1 cellular context compared by ENCODE assay signal in the genomic region with DNA sequence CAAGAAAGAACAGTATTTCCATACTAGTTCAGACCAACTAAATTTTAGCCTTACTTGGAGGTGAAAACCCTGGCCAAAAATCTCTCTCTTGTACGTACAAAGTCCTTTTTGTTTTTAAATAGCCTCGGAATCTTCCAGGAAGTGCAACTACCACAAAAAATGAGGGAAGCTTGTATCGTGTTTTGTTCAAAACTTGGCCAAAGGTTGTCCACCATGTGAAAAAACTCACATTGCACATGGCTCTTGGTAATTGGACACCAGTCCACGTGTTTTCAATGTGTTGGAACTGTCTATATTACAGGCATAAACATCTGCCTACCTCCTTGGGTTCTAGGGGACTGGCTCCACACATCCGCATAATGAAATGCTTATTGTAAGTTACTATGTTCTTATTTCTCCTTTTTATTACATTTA.
TF ChIP-seq lines count a peak whose summit lies in the region.

No MANE protein-coding gene starts in this region.

TF ChIP-seq in A549, 52 proteins besides CTCF, POLR2A, EP300 and RAD21:
- TF ChIP-seq GATA3 (IDR thresholded peaks at IDR 0.05; ENCODE audit: borderline replicate concordance) (no peak), CBX8 (IDR thresholded peaks at IDR 0.05) (no peak), ZFP36 (IDR thresholded peaks at IDR 0.05; ENCODE audit: borderline replicate concordance, partially characterized antibody) (no peak), CEBPB (IDR thresholded peaks at IDR 0.05) (no peak), MYC (IDR thresholded peaks at IDR 0.05; ENCODE audit: borderline replicate concordance, low read length) (no peak), MAFK (IDR thresholded peaks at IDR 0.05; ENCODE audit: partially characterized antibody) (no peak)
